ENCODE assay signal across 10 cellular contexts in the genomic region with DNA sequence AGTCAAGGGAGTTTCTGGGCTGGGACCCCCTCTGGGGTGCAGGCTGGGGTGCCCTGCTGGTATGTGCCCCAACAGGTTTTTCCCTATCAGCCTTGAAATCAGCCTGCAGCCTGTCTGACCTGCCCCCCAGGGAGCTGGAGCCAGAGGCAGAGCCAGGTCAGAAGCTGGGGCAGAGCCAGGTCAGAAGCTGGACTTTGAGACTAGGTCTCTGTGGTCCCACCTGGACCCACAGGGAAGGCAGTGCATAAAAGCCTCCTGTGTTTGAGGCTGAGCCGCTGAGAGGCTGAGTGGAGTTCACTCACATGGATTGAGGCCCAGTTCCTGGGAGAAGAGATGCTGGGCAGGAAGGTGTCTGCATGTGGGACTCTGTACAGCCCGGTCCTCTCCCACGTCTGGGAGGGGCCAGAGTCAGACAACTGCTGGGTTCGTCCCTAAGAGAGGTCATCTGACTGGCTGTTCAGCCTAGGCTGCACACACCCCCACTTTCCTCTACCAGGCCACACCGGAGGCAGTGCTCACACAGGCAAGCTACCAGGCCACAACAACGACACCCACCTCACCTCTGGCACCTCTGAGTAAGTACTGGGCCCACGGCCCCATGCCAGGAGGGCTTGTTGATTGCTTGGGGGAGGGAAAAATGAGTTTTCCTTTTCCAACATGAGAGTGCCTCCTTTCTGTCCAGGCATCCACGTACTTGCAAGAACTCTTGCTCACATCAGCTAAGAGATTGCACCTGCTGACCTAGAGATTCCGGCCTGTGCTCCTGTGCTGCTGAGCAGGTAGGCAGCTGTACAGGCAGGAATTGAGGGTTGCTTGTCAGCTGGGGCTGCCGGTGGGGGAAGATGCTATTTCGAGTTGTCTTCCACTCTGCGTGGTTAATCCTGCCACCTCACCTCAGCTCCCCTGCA. TPM values are rescaled to one million over a fixed set of nuclear protein-coding genes. Genes with fewer than 3 reads are reported as not detected.
DNase-seq lines count a peak whose midpoint lies in the region; ATAC-seq and TF ChIP-seq lines count a peak whose summit lies in the region.
"Had no signal": no experiment of that assay in that cellular context is flagged by ENCODE, and none has a peak within 500 bp of the region (broad histone marks: within the 10 kb centered on the region; RNA-seq: fewer than 3 reads in every experiment).

A gene with protein sequence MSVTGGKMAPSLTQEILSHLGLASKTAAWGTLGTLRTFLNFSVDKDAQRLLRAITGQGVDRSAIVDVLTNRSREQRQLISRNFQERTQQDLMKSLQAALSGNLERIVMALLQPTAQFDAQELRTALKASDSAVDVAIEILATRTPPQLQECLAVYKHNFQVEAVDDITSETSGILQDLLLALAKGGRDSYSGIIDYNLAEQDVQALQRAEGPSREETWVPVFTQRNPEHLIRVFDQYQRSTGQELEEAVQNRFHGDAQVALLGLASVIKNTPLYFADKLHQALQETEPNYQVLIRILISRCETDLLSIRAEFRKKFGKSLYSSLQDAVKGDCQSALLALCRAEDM (plus strand): TSS at position 488 of the 908 bp plus-strand sequence. CDS start 814 bp downstream, outside the sequence.

- in situ Hi-C loops in transverse colon (cut with MboI; ENCODE audit: low pct_ligation_motif_present in 1 of 4, low pct_unique_long_range_greater_than_20kb in 1 of 4, low sequenced_read_pairs in 3 of 4), result no loop called here
- in situ Hi-C loops in G401 (cut with HindIII; ENCODE audit: low sequenced_read_pairs), result no loop called here

- H3K27ac ChIP-seq in RWPE2 (ENCODE audit: poor library complexity, severe bottlenecking) (peak within 1 kb of the TSS; percentile 34), iPS-20b (ENCODE audit: low read length) (peak within 1 kb of the TSS; percentile 84), transverse colon (peak within 1 kb of the TSS in 1 of 4 donors; percentile 42)
- H3K27ac ChIP-seq: SJCRH30 had no signal

- peak; percentile 68 for DNase-seq in SIG-M5 treated with dmso at 0.1 percent for 504 hours (lab: John Stamatoyannopoulos, UW; ENCODE audit: unreplicated experiment)
- DNase-seq in SIG-M5 (lab: John Stamatoyannopoulos, UW), result no peak
- no peak for DNase-seq in RWPE2 (ENCODE audit: low spot score)
- DNase-seq in transverse colon, result peak; percentile 55
- no peak for DNase-seq in G401 (ENCODE audit: low spot score)
- DNase-seq in NCI-H1092 treated with DMSO at 0.1 percent for 48 hours (lab: John Stamatoyannopoulos, UW), result no peak
- DNase-seq: activated naive CD4-positive, alpha-beta T cell treated with anti-CD3 and anti-CD28 coated beads for 36 hours had no signal

- no peak for TF ChIP-seq EP300 in transverse colon (IDR thresholded peaks at IDR 0.05; ENCODE audit: low read depth)

- 53% methylated on average over 12 of the region's 12 CpGs; no CpG with 5 or more reads in 1 of the 2 donors for WGBS in transverse colon (ENCODE audit: low coverage in 1 of 2), 2 donors

- intact Hi-C loops in transverse colon (cut with DNase I; ENCODE audit: low total_unique reads), result no loop called here

- peak within 1 kb of the TSS; percentile 71 for H3K9ac ChIP-seq in iPS-20b (ENCODE audit: low read depth, low read length)

- H3K36me3 ChIP-seq in RWPE2 (ENCODE audit: low read depth), result no peaks in the 10 kb centered on the region
- no peaks in the 10 kb centered on the region for H3K36me3 ChIP-seq in iPS-20b (ENCODE audit: insufficient read depth, low read depth, low read length)
- no peaks in the 10 kb centered on the region for H3K36me3 ChIP-seq in transverse colon
- H3K36me3 ChIP-seq: SJCRH30 had no signal

- H3K4me3 ChIP-seq in RWPE2 (ENCODE audit: severe bottlenecking), result no peak within 1 kb of the TSS
- H3K4me3 ChIP-seq in iPS-20b (ENCODE audit: low read length), result peak within 1 kb of the TSS; percentile 46
- H3K4me3 ChIP-seq in transverse colon, result no peak within 1 kb of the TSS
- H3K4me3 ChIP-seq: SJCRH30 had no signal

- ATAC-seq in RWPE2 (ENCODE audit: low read depth) (peak; percentile 3; the same call in 2 of the 3 replicates), GM21529 (IDR thresholded peaks at IDR 0.05; ENCODE audit: unreplicated experiment) (no peak)

- no peak for TF ChIP-seq CTCF in RWPE2 (IDR thresholded peaks at IDR 0.05; ENCODE audit: poor library complexity, severe bottlenecking)
- TF ChIP-seq CTCF in transverse colon (IDR thresholded peaks at IDR 0.05), result no peak

- no peak for TF ChIP-seq POLR2A in transverse colon (IDR thresholded peaks at IDR 0.05)

- H3K9me3 ChIP-seq in RWPE2 (ENCODE audit: severe bottlenecking), result no peaks in the 10 kb centered on the region
- no peaks in the 10 kb centered on the region for H3K9me3 ChIP-seq in iPS-20b (ENCODE audit: insufficient read depth, low read depth, low read length)
- H3K9me3 ChIP-seq in transverse colon, result no peaks in the 10 kb centered on the region
- H3K9me3 ChIP-seq: SJCRH30 had no signal

- H3K27me3 ChIP-seq in RWPE2 (ENCODE audit: insufficient read depth, poor library complexity, severe bottlenecking) (no peaks in the 10 kb centered on the region), iPS-20b (ENCODE audit: insufficient read depth, low read length) (no peaks in the 10 kb centered on the region), transverse colon (no peaks in the 10 kb centered on the region)
- H3K27me3 ChIP-seq: SJCRH30 had no signal

- peaks cover 17% of the 10 kb centered on the region for H3K4me1 ChIP-seq in RWPE2 (ENCODE audit: insufficient read depth, poor library complexity, severe bottlenecking)
- H3K4me1 ChIP-seq in iPS-20b (ENCODE audit: insufficient read depth, low read length), result peaks cover 31% of the 10 kb centered on the region
- H3K4me1 ChIP-seq in transverse colon, result peaks cover 11 to 38% (median 32%) of the 10 kb centered on the region in 4 donors

RNA-seq across cellular contexts. Expression of the gene that starts here (rescaled TPM):
- under 1 TPM in 1 of 4 donors, not detected in 3; 0.32 TPM for total RNA-seq in transverse colon
- total RNA-seq in G401 (2014; rRNA removed; shearing (Covaris generic)), result 2.7 and 3.6 TPM in 2 replicates
- total RNA-seq: activated naive CD4-positive, alpha-beta T cell treated with anti-CD3 and anti-CD28 coated beads for 36 hours; SJCRH30 had no signal

Comparison
In these comparisons a context has a peak if more than half of its experiments do, and no peak if none do; other contexts are left out.
1. Peak in DNase-seq in transverse colon; RNA of the gene not detected or under 1 TPM.